Comparison of ENCODE assay signal across 21 cellular contexts in the genomic region with DNA sequence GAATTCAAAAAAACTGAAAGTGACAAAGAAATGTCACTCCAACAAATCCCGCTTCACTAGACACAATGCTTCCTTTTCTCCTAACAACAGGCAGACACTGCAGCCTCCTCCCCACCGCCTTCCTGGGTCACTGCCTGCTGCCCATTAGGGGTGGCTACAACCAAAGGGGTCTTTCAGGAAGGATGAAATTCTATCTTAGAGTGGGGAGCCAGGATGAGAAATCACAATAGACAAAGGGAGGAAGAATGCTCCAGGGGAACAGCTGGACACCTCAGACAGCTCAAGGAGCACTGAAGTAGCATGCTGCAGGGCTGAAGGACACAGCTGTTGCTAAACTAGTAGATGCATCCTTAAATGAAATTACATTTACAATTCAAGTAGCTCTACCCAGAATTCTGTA. TPM values are rescaled to one million over a fixed set of nuclear protein-coding genes. Genes with fewer than 3 reads are reported as not detected.
DNase-seq lines count a peak whose midpoint lies in the region; ATAC-seq and TF ChIP-seq lines count a peak whose summit lies in the region.
"Had no signal": no experiment of that assay in that cellular context is flagged by ENCODE, and none has a peak within 500 bp of the region (broad histone marks: within the 10 kb centered on the region; RNA-seq: fewer than 3 reads in every experiment).

No MANE protein-coding gene starts in this region.

- H3K27ac Mint-ChIP-seq in endodermal cell, result no peak overlapping the region
- peak overlapping the region; percentile 22 to 71 (median 56) for H3K27ac Mint-ChIP-seq in nephron
- no peak overlapping the region for H3K27ac Mint-ChIP-seq in activated naive CD8-positive, alpha-beta T cell treated with anti-CD3 and anti-CD28 coated beads, Interleukin-2, amount 50 U/mL, for 24 hours
- no peak overlapping the region for H3K27ac Mint-ChIP-seq in activated naive CD4-positive, alpha-beta T cell treated with anti-CD3 and anti-CD28 coated beads, Interleukin-2, amount 10 ng/mL, durations not matched to agents 7 days and 5 days
- H3K27ac Mint-ChIP-seq: CD8-positive, alpha-beta T cell; HFFc6 had no signal

- H3K4ac ChIP-seq in trophoblast cell (ENCODE audit: low read depth, low read length), result no peak overlapping the region

- H3K27me3 ChIP-seq in endodermal cell (ENCODE audit: control insufficient read depth, insufficient read depth, low read length, poor library complexity, severe bottlenecking), result no peaks in the 10 kb centered on the region
- no peaks in the 10 kb centered on the region for H3K27me3 ChIP-seq in trophoblast cell (ENCODE audit: insufficient read depth, low read length)
- H3K27me3 ChIP-seq: BLaER1 treated with 17β-estradiol and CSF1 and Interleukin-3, amounts not matched to agents 10 nM and 100 nM had no signal

- 73% methylated on average over 2 of the region's 2 CpGs; no CpG with 5 or more reads in 1 of the 2 experiments for WGBS in endodermal cell (ENCODE audit: insufficient coverage in 1 of 2, insufficient read length in 1 of 2), 2 experiments
- no CpG with 5 or more reads among the region's 2 CpGs for WGBS in trophoblast cell (ENCODE audit: extremely low coverage, insufficient coverage, insufficient read length)

- H2AFZ ChIP-seq in trophoblast cell (ENCODE audit: insufficient read depth, low read length, poor library complexity), result no peak overlapping the region

- H3K27ac ChIP-seq in endodermal cell (ENCODE audit: low read depth, low read length) (peak overlapping the region; percentile 64), trophoblast cell (ENCODE audit: low read depth, low read length) (no peak overlapping the region)
- H3K27ac ChIP-seq: BLaER1 treated with 17β-estradiol and CSF1 and Interleukin-3, amounts not matched to agents 10 nM and 100 nM; KMS-11 had no signal

- H3K9me3 Mint-ChIP-seq in endodermal cell (peaks cover 14% of the 10 kb centered on the region), nephron (no peaks in the 10 kb centered on the region)
- H3K9me3 Mint-ChIP-seq in activated naive CD8-positive, alpha-beta T cell treated with anti-CD3 and anti-CD28 coated beads, Interleukin-2, amount 50 U/mL, for 24 hours, result no peaks in the 10 kb centered on the region
- no peaks in the 10 kb centered on the region for H3K9me3 Mint-ChIP-seq in activated naive CD4-positive, alpha-beta T cell treated with anti-CD3 and anti-CD28 coated beads, Interleukin-2, amount 10 ng/mL, durations not matched to agents 7 days and 5 days
- H3K9me3 Mint-ChIP-seq: CD8-positive, alpha-beta T cell; HFFc6 had no signal

- no peak overlapping the region for H3K4me2 ChIP-seq in trophoblast cell (ENCODE audit: low read length)
- H3K4me2 ChIP-seq: BLaER1 treated with 17β-estradiol and CSF1 and Interleukin-3, amounts not matched to agents 10 nM and 100 nM; KMS-11 had no signal

- H4K12ac ChIP-seq in trophoblast cell (ENCODE audit: low read depth, low read length), result no peak overlapping the region

- no peak overlapping the region for H3K18ac ChIP-seq in trophoblast cell (ENCODE audit: low read length)

- no peak for TF ChIP-seq CTCF in endodermal cell (conservative IDR thresholded peaks at IDR 0.05)
- TF ChIP-seq CTCF in nephron (IDR thresholded peaks at IDR 0.05; ENCODE audit: unreplicated experiment in 3 of 3), result no peak

- H3K14ac ChIP-seq in trophoblast cell (ENCODE audit: low read length), result no peak overlapping the region

- H2BK12ac ChIP-seq in trophoblast cell (ENCODE audit: low read length), result no peak overlapping the region

- no peaks in the 10 kb centered on the region for H3K4me1 ChIP-seq in endodermal cell (ENCODE audit: control insufficient read depth, insufficient read depth, low read length)
- H3K4me1 ChIP-seq in trophoblast cell (ENCODE audit: control insufficient read depth in 1 of 2, insufficient read depth in 2 of 2, low read length in 2 of 2), result no peaks in the 10 kb centered on the region

- H2AK5ac ChIP-seq in trophoblast cell (ENCODE audit: low read length), result no peak overlapping the region

- H3K79me1 ChIP-seq in trophoblast cell (ENCODE audit: low read length), result no peaks in the 10 kb centered on the region

- H2BK5ac ChIP-seq in trophoblast cell (ENCODE audit: low read depth, low read length, poor library complexity), result no peak overlapping the region

- H3K9me3 ChIP-seq in endodermal cell (ENCODE audit: control insufficient read depth, low read length) (peaks cover under 1% of the 10 kb centered on the region), trophoblast cell (ENCODE audit: insufficient read depth, low read depth, low read length) (peaks cover 9% of the 10 kb centered on the region)

- H3K79me2 ChIP-seq in trophoblast cell (ENCODE audit: control insufficient read depth, insufficient read depth, low read length, poor library complexity), result no peaks in the 10 kb centered on the region

- no peak overlapping the region for H3K9ac ChIP-seq in endodermal cell (ENCODE audit: extremely low read depth, low read length, poor library complexity, severe bottlenecking)
- H3K9ac ChIP-seq in trophoblast cell (ENCODE audit: low read length), result no peak overlapping the region
- H3K9ac ChIP-seq: BLaER1 treated with 17β-estradiol and CSF1 and Interleukin-3, amounts not matched to agents 10 nM and 100 nM; KMS-11 had no signal

- H4K91ac ChIP-seq in trophoblast cell (ENCODE audit: low read depth, low read length), result no peak overlapping the region

- ATAC-seq in activated naive CD8-positive, alpha-beta T cell treated with anti-CD3 and anti-CD28 coated beads, Interleukin-2, amount 50 U/mL, for 24 hours, result no peak
- ATAC-seq: CD8-positive, alpha-beta T cell; HepG2; SK-N-SH treated with all-trans-retinoic acid at 6 μM for 48 hours had no signal

- DNase-seq in NCI-H69 (lab: John Stamatoyannopoulos, UW) (peak; percentile 56), endodermal cell (no peak), skeletal muscle cell (ENCODE audit: low read depth) (peak; percentile 12), trophoblast cell (no peak), HuH-7.5 (ENCODE audit: low spot score) (no peak)
- no peak for DNase-seq in activated naive CD8-positive, alpha-beta T cell treated with anti-CD3 and anti-CD28 coated beads, Interleukin-2, amount 50 U/mL, for 24 hours
- no peak for DNase-seq in activated naive CD4-positive, alpha-beta T cell treated with anti-CD3 and anti-CD28 coated beads, Interleukin-2, amount 10 ng/mL, durations not matched to agents 7 days and 5 days
- DNase-seq: CD8-positive, alpha-beta T cell; HFFc6; NCI-H1048; NCI-H1436; NCI-H1930; NCI-H2171; NCI-H446; NCI-H748 treated with DMSO at 0.1 percent for 48 hours; Right ventricle myocardium superior had no signal

- H3K36me3 Mint-ChIP-seq in endodermal cell (ENCODE audit: low read depth) (peaks cover 5% of the 10 kb centered on the region), nephron (ENCODE audit: low read depth) (peaks cover 16% of the 10 kb centered on the region)
- no peaks in the 10 kb centered on the region for H3K36me3 Mint-ChIP-seq in activated naive CD8-positive, alpha-beta T cell treated with anti-CD3 and anti-CD28 coated beads, Interleukin-2, amount 50 U/mL, for 24 hours (ENCODE audit: low read depth)
- H3K36me3 Mint-ChIP-seq in activated naive CD4-positive, alpha-beta T cell treated with anti-CD3 and anti-CD28 coated beads, Interleukin-2, amount 10 ng/mL, durations not matched to agents 7 days and 5 days, result no peaks in the 10 kb centered on the region
- H3K36me3 Mint-ChIP-seq: CD8-positive, alpha-beta T cell had no signal

- H3K4me3 ChIP-seq in endodermal cell (ENCODE audit: low read length) (no peak overlapping the region), skeletal muscle cell (ENCODE audit: low read depth, low read length) (no peak overlapping the region), trophoblast cell (ENCODE audit: low read depth, low read length) (no peak overlapping the region)
- H3K4me3 ChIP-seq: BLaER1 treated with 17β-estradiol and CSF1 and Interleukin-3, amounts not matched to agents 10 nM and 100 nM had no signal

- CTCF ChIA-PET in activated naive CD4-positive, alpha-beta T cell treated with anti-CD3 and anti-CD28 coated beads, Interleukin-2, amount 10 ng/mL, durations not matched to agents 7 days and 5 days (lab: Charles Lee), result no interaction called here

- no peak overlapping the region for H3K23ac ChIP-seq in trophoblast cell (ENCODE audit: low read length)

- H3K4me3 Mint-ChIP-seq in endodermal cell (no peak overlapping the region), nephron (no peak overlapping the region)
- H3K4me3 Mint-ChIP-seq in activated naive CD8-positive, alpha-beta T cell treated with anti-CD3 and anti-CD28 coated beads, Interleukin-2, amount 50 U/mL, for 24 hours, result no peak overlapping the region
- H3K4me3 Mint-ChIP-seq in activated naive CD4-positive, alpha-beta T cell treated with anti-CD3 and anti-CD28 coated beads, Interleukin-2, amount 10 ng/mL, durations not matched to agents 7 days and 5 days, result no peak overlapping the region
- H3K4me3 Mint-ChIP-seq: CD8-positive, alpha-beta T cell; HFFc6 had no signal

- H3K27me3 Mint-ChIP-seq in endodermal cell (ENCODE audit: insufficient read depth), result no peaks in the 10 kb centered on the region
- H3K27me3 Mint-ChIP-seq in nephron (ENCODE audit: low read depth), result no peaks in the 10 kb centered on the region
- no peaks in the 10 kb centered on the region for H3K27me3 Mint-ChIP-seq in activated naive CD8-positive, alpha-beta T cell treated with anti-CD3 and anti-CD28 coated beads, Interleukin-2, amount 50 U/mL, for 24 hours
- no peaks in the 10 kb centered on the region for H3K27me3 Mint-ChIP-seq in activated naive CD4-positive, alpha-beta T cell treated with anti-CD3 and anti-CD28 coated beads, Interleukin-2, amount 10 ng/mL, durations not matched to agents 7 days and 5 days

- H4K8ac ChIP-seq in trophoblast cell (ENCODE audit: low read depth, low read length), result no peak overlapping the region

- H3K4me1 Mint-ChIP-seq in endodermal cell (peaks cover 8% of the 10 kb centered on the region), nephron (peaks cover 19% of the 10 kb centered on the region)
- no peaks in the 10 kb centered on the region for H3K4me1 Mint-ChIP-seq in activated naive CD8-positive, alpha-beta T cell treated with anti-CD3 and anti-CD28 coated beads, Interleukin-2, amount 50 U/mL, for 24 hours
- H3K4me1 Mint-ChIP-seq in activated naive CD4-positive, alpha-beta T cell treated with anti-CD3 and anti-CD28 coated beads, Interleukin-2, amount 10 ng/mL, durations not matched to agents 7 days and 5 days, result no peaks in the 10 kb centered on the region

- H3K36me3 ChIP-seq in endodermal cell (ENCODE audit: control insufficient read depth, insufficient read depth, low read length), result no peaks in the 10 kb centered on the region
- no peaks in the 10 kb centered on the region for H3K36me3 ChIP-seq in trophoblast cell (ENCODE audit: control insufficient read depth in 1 of 2, insufficient read depth in 2 of 2, low read length in 2 of 2)

- no peak overlapping the region for H2BK120ac ChIP-seq in trophoblast cell (ENCODE audit: insufficient read depth, low read length, poor library complexity)

RNA-seq across cellular contexts. Expression of a gene that starts 54.2 kb away (rescaled TPM):
- 10 to 100 TPM in 1 of 2 donors, 1 to 10 TPM in 1; 6.7 to 14.3 TPM for total RNA-seq in endodermal cell
- 9.4 TPM for polyA plus RNA-seq in endodermal cell (2013, experiment 1 of 2)
- 8.9 TPM for polyA plus RNA-seq in endodermal cell (2013, experiment 2 of 2)
- 2.7 and 2.9 TPM in 2 replicates for polyA plus RNA-seq in trophoblast cell (2013)

Comparison
In these comparisons a context has a peak if more than half of its experiments do, and no peak if none do; other contexts are left out.
1. DNase-seq: peak in NCI-H69 (single experiment) and skeletal muscle cell (single experiment); none in endodermal cell (single experiment), activated naive CD8-positive, alpha-beta T cell treated with anti-CD3 and anti-CD28 coated beads, Interleukin-2, amount 50 U/mL, for 24 hours (single experiment), trophoblast cell (0 of 2), activated naive CD4-positive, alpha-beta T cell treated with anti-CD3 and anti-CD28 coated beads, Interleukin-2, amount 10 ng/mL, durations not matched to agents 7 days and 5 days (single experiment) and HuH-7.5 (single experiment).
2. H3K27ac Mint-ChIP-seq: peak in nephron (3 of 3); none in endodermal cell (single experiment), activated naive CD8-positive, alpha-beta T cell treated with anti-CD3 and anti-CD28 coated beads, Interleukin-2, amount 50 U/mL, for 24 hours (single experiment) and activated naive CD4-positive, alpha-beta T cell treated with anti-CD3 and anti-CD28 coated beads, Interleukin-2, amount 10 ng/mL, durations not matched to agents 7 days and 5 days (single experiment).